7 cellular contexts compared by ENCODE assay signal in the genomic region with DNA sequence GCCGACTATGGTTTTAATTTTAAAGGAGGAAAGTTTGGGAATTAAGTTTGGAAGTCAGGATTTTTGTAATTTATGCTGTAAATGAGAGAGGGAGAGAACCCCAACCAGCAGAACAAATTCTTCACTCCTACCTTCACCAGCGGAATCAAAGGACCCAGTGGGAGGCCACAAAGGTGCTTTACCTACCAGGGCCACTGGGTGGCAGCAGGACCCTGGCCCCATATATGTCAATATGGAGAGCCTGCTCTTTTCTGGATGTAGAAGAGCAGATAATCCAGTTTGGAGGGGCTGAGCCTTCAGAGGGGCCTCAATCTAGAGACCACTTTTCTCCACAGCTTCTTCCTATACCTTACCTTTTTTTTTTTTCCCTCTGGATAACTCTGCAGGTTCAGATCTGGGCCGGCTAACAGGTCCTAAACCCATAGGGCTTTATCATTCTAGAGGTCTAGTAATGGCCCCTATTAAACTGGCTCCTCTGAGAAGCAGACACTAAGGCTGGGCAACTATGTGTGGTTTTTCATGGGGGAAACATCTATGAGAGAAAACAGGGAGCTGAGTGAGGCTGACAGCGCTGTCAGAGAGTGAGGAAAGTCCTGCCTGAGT. TPM values are rescaled to one million over a fixed set of nuclear protein-coding genes. Genes with fewer than 3 reads are reported as not detected.
A peak's percentile ranks its signal among the peaks of the same experiment; 100 is the strongest.
DNase-seq lines count a peak whose midpoint lies in the region; ATAC-seq and TF ChIP-seq lines count a peak whose summit lies in the region.

No MANE protein-coding gene starts in this region.

- H3K27me3 ChIP-seq in IMR-90 (ENCODE audit: control insufficient read depth, insufficient read depth, low read length), result peaks cover 18% of the 10 kb centered on the region
- H3K27me3 ChIP-seq in SJCRH30, result no peaks in the 10 kb centered on the region; the same call in none of the 2 replicates
- H3K27me3 ChIP-seq in foreskin keratinocyte, result peaks cover 21% of the 10 kb centered on the region
- H3K27me3 ChIP-seq in parathyroid adenoma (ENCODE audit: control insufficient read depth, insufficient read depth, low read length), result no peaks in the 10 kb centered on the region
- no peaks in the 10 kb centered on the region for H3K27me3 ChIP-seq in upper lobe of left lung

- no peak overlapping the region for H4K91ac ChIP-seq in IMR-90 (ENCODE audit: insufficient read depth, low read depth, low read length)

- H3K23ac ChIP-seq in IMR-90 (ENCODE audit: low read depth, low read length), result no peak overlapping the region

- TF ChIP-seq CTCF in GM12872 (IDR thresholded peaks at IDR 0.05; ENCODE audit: insufficient read depth, low read depth, low read length) (peak; percentile 93), IMR-90 (conservative IDR thresholded peaks at IDR 0.05; ENCODE audit: low read depth, low read length) (peak; percentile 95), foreskin keratinocyte (conservative IDR thresholded peaks at IDR 0.05) (peak; percentile 94), parathyroid adenoma (IDR thresholded peaks at IDR 0.05) (peak; percentile 96), upper lobe of left lung (IDR thresholded peaks at IDR 0.05) (peak; percentile 71 to 96 (median 86))

- no peaks in the 10 kb centered on the region for H3K79me2 ChIP-seq in parathyroid adenoma

- H4K8ac ChIP-seq in IMR-90 (ENCODE audit: low read depth in 2 of 2, low read length in 2 of 2), result no peak overlapping the region

- TF ChIP-seq POLR2A in IMR-90 (IDR thresholded peaks at IDR 0.05; ENCODE audit: low read depth, low read length), result no peak
- TF ChIP-seq POLR2A in upper lobe of left lung (IDR thresholded peaks at IDR 0.05), result no peak

- H3K4me3 ChIP-seq in IMR-90 (ENCODE audit: insufficient read depth, low read depth, low read length), result no peak overlapping the region
- no peak overlapping the region for H3K4me3 ChIP-seq in SJCRH30
- no peak overlapping the region for H3K4me3 ChIP-seq in parathyroid adenoma (ENCODE audit: low read depth, low read length)
- H3K4me3 ChIP-seq in upper lobe of left lung, result no peak overlapping the region

- ATAC-seq in IMR-90 (ENCODE audit: low read depth) (peak; percentile 81), foreskin keratinocyte (peak; percentile 57), upper lobe of left lung (ENCODE audit: low FRiP score in 2 of 2) (peak; percentile 83 to 88)

- no peaks in the 10 kb centered on the region; the same call in 1 of the 2 replicates for H4K20me1 ChIP-seq in IMR-90 (ENCODE audit: insufficient read depth, low read length)

- POLR2A ChIA-PET in IMR-90 (lab: Charles Lee; ENCODE audit: unreplicated experiment), result no interaction called here

- H3K9me1 ChIP-seq in IMR-90 (ENCODE audit: insufficient read depth, low read length), result no peaks in the 10 kb centered on the region

- peak; percentile 45 for DNase-seq in IMR-90
- peak; percentile 69 to 86 for DNase-seq in SJCRH30
- peak; percentile 57 for DNase-seq in activated T-helper 9 cell treated with anti-CD3 and anti-CD28 coated beads, Interleukin-2, amount 50 U/mL, for 16 hours (ENCODE audit: low read depth)
- no peak for DNase-seq in foreskin keratinocyte
- peak in 1 of 2 donors; percentile 77 for DNase-seq in upper lobe of left lung

- no peak overlapping the region for H3K18ac ChIP-seq in IMR-90 (ENCODE audit: low read depth, low read length)

- H2BK15ac ChIP-seq in IMR-90 (ENCODE audit: low read depth, low read length), result no peak overlapping the region

- H3K9ac ChIP-seq in IMR-90 (ENCODE audit: low read depth, low read length) (no peak overlapping the region), parathyroid adenoma (no peak overlapping the region)

- peaks cover 8% of the 10 kb centered on the region; the same call in 1 of the 2 replicates for H3K4me1 ChIP-seq in IMR-90 (ENCODE audit: control insufficient read depth, insufficient read depth, low read length)
- 0 out of 2 replicates have a peak, but pooled peaks cover 3% of the 10 kb centered on the region for H3K4me1 ChIP-seq in SJCRH30
- no peaks in the 10 kb centered on the region for H3K4me1 ChIP-seq in foreskin keratinocyte
- H3K4me1 ChIP-seq in parathyroid adenoma, result peaks cover 11% of the 10 kb centered on the region
- peaks cover 0 to 13% (median 9%) of the 10 kb centered on the region in 4 donors for H3K4me1 ChIP-seq in upper lobe of left lung

- no peak overlapping the region for H2AFZ ChIP-seq in IMR-90 (replicated peaks; ENCODE audit: low read length, poor library complexity)
- H2AFZ ChIP-seq in parathyroid adenoma, result peak overlapping the region; percentile 42

- no peak for TF ChIP-seq EP300 in upper lobe of left lung (IDR thresholded peaks at IDR 0.05)

- no peak overlapping the region for H3K4me2 ChIP-seq in IMR-90 (ENCODE audit: low read depth, low read length)
- no peak overlapping the region for H3K4me2 ChIP-seq in parathyroid adenoma (ENCODE audit: low read length)

- peak overlapping the region; percentile 14 for H2AK9ac ChIP-seq in IMR-90 (replicated peaks; ENCODE audit: low read depth, low read length, poor library complexity)

- TF ChIP-seq RAD21 in IMR-90 (IDR thresholded peaks at IDR 0.05; ENCODE audit: low read length), result peak; percentile 97

- no peak overlapping the region for H3K14ac ChIP-seq in IMR-90 (replicated peaks; ENCODE audit: low read depth, low read length)

- CTCF ChIA-PET in IMR-90 (lab: Yijun Ruan, JAX), result interaction anchor here (1.4 to 2.1 kb wide), 2 partner anchors 92 to 94 kb away, joined by 4 to 11 read pairs; no protein-coding TSS in a partner anchor

- H3K4ac ChIP-seq in IMR-90 (ENCODE audit: low read depth, low read length), result no peak overlapping the region

- no peaks in the 10 kb centered on the region; the same call in 1 of the 2 replicates for H3K9me3 ChIP-seq in IMR-90 (ENCODE audit: control insufficient read depth, insufficient read depth, low read length)
- H3K9me3 ChIP-seq in SJCRH30 (replicated peaks), result no peaks in the 10 kb centered on the region
- H3K9me3 ChIP-seq in parathyroid adenoma (ENCODE audit: control insufficient read depth, low read length), result no peaks in the 10 kb centered on the region
- no peaks in the 10 kb centered on the region for H3K9me3 ChIP-seq in upper lobe of left lung

- no TSS peak for BruUV-seq in IMR-90 (replicated peaks; lab: Mats Ljungman, UMichigan)

- intact Hi-C loops in IMR-90 (cut with micrococcal nuclease), result loop anchor here (1.0 kb wide), 3 partner anchors 95 to 540 kb away; no protein-coding TSS in a partner anchor

- WGBS in IMR-90 (ENCODE audit: extremely low coverage in 2 of 2, insufficient read length in 1 of 2), 2 experiments, result no CpG with 5 or more reads among the region's 4 CpGs
- 61 to 62% methylated on average over 4 of the region's 4 CpGs for WGBS in upper lobe of left lung, 2 donors

- H3K79me1 ChIP-seq in IMR-90 (ENCODE audit: low read depth in 1 of 2, low read length in 2 of 2), result no peaks in the 10 kb centered on the region

- no peak overlapping the region for H2AK5ac ChIP-seq in IMR-90 (ENCODE audit: low read depth, low read length)

- H3K36me3 ChIP-seq in IMR-90 (ENCODE audit: control insufficient read depth, insufficient read depth, low read length) (no peaks in the 10 kb centered on the region), SJCRH30 (no peaks in the 10 kb centered on the region), parathyroid adenoma (ENCODE audit: control insufficient read depth, insufficient read depth, low read length) (no peaks in the 10 kb centered on the region), upper lobe of left lung (no peaks in the 10 kb centered on the region)

- dilution Hi-C loops in IMR-90 (cut with HindIII; ENCODE audit: low sequenced_read_pairs, unreplicated experiment), result no loop called here

- in situ Hi-C loops in IMR-90 (cut with MboI; ENCODE audit: low sequenced_read_pairs), result loop anchor here (25.0 kb wide), 1 partner anchor 549 kb away; no protein-coding TSS in a partner anchor

- H2BK5ac ChIP-seq in IMR-90 (ENCODE audit: low read depth, low read length, poor library complexity, severe bottlenecking), result no peak overlapping the region

- no peak overlapping the region for H3K27ac ChIP-seq in IMR-90 (ENCODE audit: insufficient read depth, low read length)
- no peak overlapping the region for H3K27ac ChIP-seq in SJCRH30
- H3K27ac ChIP-seq in foreskin keratinocyte, result no peak overlapping the region
- no peak overlapping the region for H3K27ac ChIP-seq in parathyroid adenoma
- H3K27ac ChIP-seq in upper lobe of left lung, result peak overlapping the region in 1 of 4 donors; percentile 18

- no peak overlapping the region for H4K5ac ChIP-seq in IMR-90 (ENCODE audit: low read depth, low read length)

- H2BK20ac ChIP-seq in IMR-90 (ENCODE audit: low read depth, low read length), result no peak overlapping the region

- H3K56ac ChIP-seq in IMR-90 (ENCODE audit: extremely low read depth, insufficient read depth, low read length), result no peak overlapping the region

- H2BK120ac ChIP-seq in IMR-90 (ENCODE audit: low read depth, low read length), result no peak overlapping the region

TF ChIP-seq in IMR-90, 13 proteins besides CTCF, POLR2A, EP300 and RAD21 (continues in another document):
- TF ChIP-seq SMC3 (IDR thresholded peaks at IDR 0.05; ENCODE audit: low read depth, low read length) (peak; percentile 98), MAZ (IDR thresholded peaks at IDR 0.05; ENCODE audit: borderline replicate concordance, low read depth, low read length) (no peak), CEBPB (IDR thresholded peaks at IDR 0.05; ENCODE audit: low read depth, low read length) (no peak)

RNA-seq across cellular contexts. Expression of gene SCD, which starts 8.5 kb away (rescaled TPM):
- total RNA-seq in IMR-90 (2012; rRNA removed) (49.2 and 50.7 TPM in 2 replicates), foreskin keratinocyte (1,312 and 1,467 TPM in 2 replicates), upper lobe of left lung (100 to 1,000 TPM; 108 to 464 (median 251) TPM)
- polyA plus RNA-seq in IMR-90 (2012; rRNA removed) (56.6 and 65.1 TPM in 2 replicates), foreskin keratinocyte (579 and 619 TPM in 2 replicates)
- 31.2 and 34.4 TPM in 2 replicates for polyA plus RNA-seq in IMR-90 (2012; cell fraction: cytosol; rRNA removed)
- polyA plus RNA-seq in IMR-90 (2012; cell fraction: nucleus; rRNA removed; ENCODE audit: low replicate concordance), result 9.7 and 25.2 TPM in 2 replicates
- total RNA-seq in SJCRH30 (2014; rRNA removed; shearing (Covaris generic)), result 421 and 427 TPM in 2 replicates

RNA-seq across cellular contexts. Expression of gene PKD2L1, which starts 8.5 kb away (rescaled TPM):
- total RNA-seq in IMR-90 (2012; rRNA removed), result not detected in 2 replicates
- polyA plus RNA-seq in IMR-90 (2012; rRNA removed), result not detected in 2 replicates
- not detected in 2 replicates for polyA plus RNA-seq in IMR-90 (2012; cell fraction: cytosol; rRNA removed)
- polyA plus RNA-seq in IMR-90 (2012; cell fraction: nucleus; rRNA removed; ENCODE audit: low replicate concordance), result not detected in 2 replicates
- not detected in 2 replicates for total RNA-seq in SJCRH30 (2014; rRNA removed; shearing (Covaris generic))
- not detected in 2 replicates for total RNA-seq in foreskin keratinocyte
- not detected in 2 replicates for polyA plus RNA-seq in foreskin keratinocyte
- 1 to 10 TPM in 5 of 6 donors, under 1 TPM in 1; 0.61 to 8.4 (median 2.0) TPM for total RNA-seq in upper lobe of left lung

RNA-seq across cellular contexts. Expression of gene BLOC1S2, which starts 52.1 kb away (rescaled TPM):
- total RNA-seq in IMR-90 (2012; rRNA removed), result 26.0 and 49.4 TPM in 2 replicates
- polyA plus RNA-seq in IMR-90 (2012; rRNA removed), result 24.3 and 28.9 TPM in 2 replicates
- 14.4 and 15.8 TPM in 2 replicates for polyA plus RNA-seq in IMR-90 (2012; cell fraction: cytosol; rRNA removed)
- polyA plus RNA-seq in IMR-90 (2012; cell fraction: nucleus; rRNA removed; ENCODE audit: low replicate concordance), result 3.7 and 14.4 TPM in 2 replicates
- total RNA-seq in SJCRH30 (2014; rRNA removed; shearing (Covaris generic)), result 55.5 and 59.7 TPM in 2 replicates
- total RNA-seq in foreskin keratinocyte, result 74.5 and 77.1 TPM in 2 replicates
- 82.8 TPM in 2 replicates for polyA plus RNA-seq in foreskin keratinocyte
- 10 to 100 TPM; 25.1 to 51.2 (median 38.5) TPM for total RNA-seq in upper lobe of left lung

Comparison
In these comparisons a context has a peak if more than half of its experiments do, and no peak if none do; other contexts are left out.
1. DNase-seq: peak in IMR-90 (single experiment), SJCRH30 (2 of 2) and activated T-helper 9 cell treated with anti-CD3 and anti-CD28 coated beads, Interleukin-2, amount 50 U/mL, for 16 hours (single experiment); none in foreskin keratinocyte (0 of 2).
2. Peak in every context shown above with its lines, with median percentiles within 50 percentile points of each other: CTCF ChIP-seq and ATAC-seq.